1 cellular context compared by ENCODE assay signal in genomic region chr7:100180084-100180483, GRCh38. TPM values are rescaled to one million over a fixed set of nuclear protein-coding genes. Genes with fewer than 3 reads are reported as not detected.
"Had no signal": no experiment of that assay in that cellular context is flagged by ENCODE, and none has a peak within 500 bp of the region (broad histone marks: within the 10 kb centered on the region; RNA-seq: fewer than 3 reads in every experiment).

No MANE protein-coding gene starts in this region.

RNA-seq across cellular contexts. Expression of gene STAG3, which starts 2.4 kb away (rescaled TPM):
- total RNA-seq: body of pancreas had no signal
